In the genomic region with DNA sequence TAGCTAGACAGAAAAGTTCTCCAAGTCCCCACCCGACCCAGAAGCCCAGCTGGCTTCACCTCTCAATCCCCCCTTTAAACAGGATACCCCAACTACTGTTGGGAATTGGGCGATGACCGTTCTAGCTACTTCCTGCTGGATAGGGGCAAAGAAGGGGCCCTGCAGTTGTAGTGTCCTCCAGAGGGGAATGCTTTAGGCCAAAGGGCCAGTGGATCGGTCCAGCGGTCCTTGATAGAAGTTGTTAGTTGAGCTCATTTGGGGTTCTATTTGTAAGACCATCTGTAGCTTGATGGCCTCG, we compare ENCODE assay signal across 5 cellular contexts. TPM values are rescaled to one million over a fixed set of nuclear protein-coding genes. Genes with fewer than 3 reads are reported as not detected.
"Had no signal": no experiment of that assay in that cellular context is flagged by ENCODE, and none has a peak within 500 bp of the region (broad histone marks: within the 10 kb centered on the region; RNA-seq: fewer than 3 reads in every experiment).

No MANE protein-coding gene starts in this region.

RNA-seq across cellular contexts. Expression of a gene that starts 36.6 kb away (rescaled TPM):
- total RNA-seq: activated T-helper 2 cell treated with anti-CD3 and anti-CD28 coated beads, Interferon-gamma antibody, Interleukin-2, Interleukin-4, amounts not matched to agents 10 μg/mL and 5 μg/mL and 100 μg/mL, durations not matched to agents 14 hours and 24 hours and 36 hours; endodermal cell; epithelial cell of proximal tubule; osteocyte; SK-MEL-5 had no signal
